In genomic region chr9:137415451-137415850, GRCh38 we compare ENCODE assay signal across 32 cellular contexts. TPM values are rescaled to one million over a fixed set of nuclear protein-coding genes. Genes with fewer than 3 reads are reported as not detected.
"Had no signal": no experiment of that assay in that cellular context is flagged by ENCODE, and none has a peak within 500 bp of the region (broad histone marks: within the 10 kb centered on the region; RNA-seq: fewer than 3 reads in every experiment).

No MANE protein-coding gene starts in this region.

- H3K27me3 Mint-ChIP-seq: memory B cell; naive thymus-derived CD8-positive, alpha-beta T cell; progenitor cell of endocrine pancreas; stimulated activated naive CD8-positive, alpha-beta T cell treated with anti-CD3 and anti-CD28 coated beads, Interleukin-15, Interleukin-2, amounts not matched to agents 100 ng/mL and 50 ng/mL, for 24 hours had no signal

- H3K4me3 ChIP-seq: heart left ventricle, lung, neural progenitor cell, ovary, right atrium auricular region, right lobe of liver, smooth muscle cell, suprapubic skin, thoracic aorta, tibial artery, upper lobe of left lung, vagina had no signal

- H3K27ac ChIP-seq: neural progenitor cell, neutrophil, ovary, right atrium auricular region, right lobe of liver, suprapubic skin, upper lobe of left lung, vagina had no signal

- H3K36me3 ChIP-seq: heart left ventricle, neural progenitor cell, neutrophil, ovary, right atrium auricular region, right lobe of liver, suprapubic skin, thoracic aorta, tibial artery, upper lobe of left lung, vagina had no signal

- H3K36me3 Mint-ChIP-seq: memory B cell; naive thymus-derived CD8-positive, alpha-beta T cell; neural progenitor cell had no signal

- H3K9ac ChIP-seq: neural progenitor cell had no signal

- H3K4me1 ChIP-seq: right lobe of liver had no signal

- ATAC-seq: heart left ventricle; left cardiac atrium; left lobe of liver; naive thymus-derived CD8-positive, alpha-beta T cell had no signal

- H3K27ac Mint-ChIP-seq: memory B cell; naive thymus-derived CD8-positive, alpha-beta T cell; nephron progenitor cell; neural progenitor cell; progenitor cell of endocrine pancreas; stimulated activated naive CD8-positive, alpha-beta T cell treated with anti-CD3 and anti-CD28 coated beads, Interleukin-15, Interleukin-2, amounts not matched to agents 100 ng/mL and 50 ng/mL, for 24 hours had no signal

- H3K9me3 ChIP-seq: heart left ventricle, neutrophil, ovary, right atrium auricular region, right lobe of liver, suprapubic skin, thoracic aorta, tibial artery, upper lobe of left lung, vagina had no signal

- H3K4me3 Mint-ChIP-seq: memory B cell; nephron progenitor cell; neural progenitor cell; stimulated activated naive CD8-positive, alpha-beta T cell treated with anti-CD3 and anti-CD28 coated beads, Interleukin-15, Interleukin-2, amounts not matched to agents 100 ng/mL and 50 ng/mL, for 24 hours had no signal

- H3K9me3 Mint-ChIP-seq: memory B cell; naive thymus-derived CD8-positive, alpha-beta T cell; nephron progenitor cell; neural progenitor cell; stimulated activated naive CD8-positive, alpha-beta T cell treated with anti-CD3 and anti-CD28 coated beads, Interleukin-15, Interleukin-2, amounts not matched to agents 100 ng/mL and 50 ng/mL, for 24 hours had no signal

- DNase-seq: kidney glomerular epithelial cell; left cardiac atrium; midbrain; nephron progenitor cell; ovary; stimulated activated CD4-positive, alpha-beta T cell treated with anti-CD3 and anti-CD28 coated beads, Interleukin-12 subunit alpha, Interleukin-12 subunit beta, amount 100 ng/mL, for 4 hours; stimulated activated CD4-positive, alpha-beta T cell treated with anti-CD3 and anti-CD28 coated beads, Interleukin-15, amount 100 ng/mL, for 24 hours; stimulated activated CD4-positive, alpha-beta T cell treated with anti-CD3 and anti-CD28 coated beads, Interleukin-2, amount 100 ng/mL, for 24 hours; stimulated activated CD4-positive, alpha-beta T cell treated with anti-CD3 and anti-CD28 coated beads, Interleukin-4, amount 100 ng/mL, for 1 hour; stimulated activated naive CD4-positive, alpha-beta T cell; tibial artery; upper lobe of left lung had no signal

RNA-seq across cellular contexts. Expression of gene ENTPD8, which starts 25.7 kb away (rescaled TPM):
- total RNA-seq: heart left ventricle; left cardiac atrium; mesenteric fat pad; naive thymus-derived CD8-positive, alpha-beta T cell; omental fat pad; right atrium auricular region; skeletal muscle tissue; smooth muscle cell; subcutaneous adipose tissue; suprapubic skin; thoracic aorta; vagina had no signal
- polyA plus RNA-seq: heart left ventricle; naive thymus-derived CD8-positive, alpha-beta T cell; smooth muscle cell; urinary bladder had no signal
